ENCODE assay signal across 14 cellular contexts in the genomic region with DNA sequence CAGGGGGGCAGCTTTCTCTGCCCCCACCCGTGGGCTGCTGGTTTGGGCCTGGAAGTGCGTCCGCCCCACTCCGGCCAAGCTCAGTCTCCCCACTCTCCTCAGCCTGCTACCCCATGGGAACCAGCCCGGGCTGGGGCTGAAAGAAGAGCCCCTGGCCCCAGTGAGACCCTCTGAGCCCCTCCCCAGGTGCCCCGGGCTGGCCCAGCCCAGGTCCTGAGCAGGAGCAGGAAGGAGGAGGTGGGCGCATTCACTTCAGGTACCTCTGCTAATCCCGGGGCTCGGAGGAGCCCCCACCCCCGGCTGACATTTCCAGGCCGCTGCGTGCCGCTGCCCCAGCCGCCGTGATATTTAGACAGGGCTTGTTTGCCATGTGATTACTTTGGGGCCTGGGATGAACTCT. TPM values are rescaled to one million over a fixed set of nuclear protein-coding genes. Genes with fewer than 3 reads are reported as not detected.
DNase-seq lines count a peak whose midpoint lies in the region; ATAC-seq and TF ChIP-seq lines count a peak whose summit lies in the region.
"Had no signal": no experiment of that assay in that cellular context is flagged by ENCODE, and none has a peak within 500 bp of the region (broad histone marks: within the 10 kb centered on the region; RNA-seq: fewer than 3 reads in every experiment).

No MANE protein-coding gene starts in this region.

- H2BK12ac ChIP-seq in mesenchymal stem cell (ENCODE audit: low read length in 2 of 2), result no peak overlapping the region

- CTCF ChIA-PET in HCT116 (lab: Charles Lee), result no interaction called here

- H2AFZ ChIP-seq in HCT116 (ENCODE audit: low read depth, low read length, poor library complexity, severe bottlenecking), result peak overlapping the region; percentile 73
- H2AFZ ChIP-seq in mesenchymal stem cell (ENCODE audit: low read depth, low read length), result no peak overlapping the region

- H3K4me1 ChIP-seq in BLaER1 treated with 17β-estradiol and CSF1 and Interleukin-3, amounts not matched to agents 10 nM and 100 nM, result peaks cover 7 to 45% (median 34%) of the 10 kb centered on the region in 10 experiments; a peak in 17 of 20 replicates
- peaks cover 30 to 61% of the 10 kb centered on the region in 2 experiments for H3K4me1 ChIP-seq in HCT116 (ENCODE audit: control insufficient read depth in 1 of 2, insufficient read depth in 2 of 2, low read length in 2 of 2)
- peaks cover 43% of the 10 kb centered on the region for H3K4me1 ChIP-seq in RWPE2 (ENCODE audit: insufficient read depth, poor library complexity, severe bottlenecking)
- peaks cover 43% of the 10 kb centered on the region for H3K4me1 ChIP-seq in mesenchymal stem cell (ENCODE audit: control insufficient read depth, insufficient read depth, low read depth, low read length)

- RAD21 ChIA-PET in HCT116 (lab: Charles Lee; ENCODE audit: low non-redundant PET in 1 of 2, low total read pairs in 2 of 2, uncharacterized antibody in 2 of 2, unreplicated experiment in 2 of 2), result no interaction called here

- POLR2A ChIA-PET in HCT116 (lab: Charles Lee), result no interaction called here

- no peak overlapping the region for H2BK15ac ChIP-seq in mesenchymal stem cell (ENCODE audit: low read depth, poor library complexity, severe bottlenecking)

- H3K9me3 ChIP-seq in BLaER1 treated with 17β-estradiol and CSF1 and Interleukin-3, amounts not matched to agents 10 nM and 100 nM (replicated peaks in 1 of 11), result no peaks in the 10 kb centered on the region
- no peaks in the 10 kb centered on the region for H3K9me3 ChIP-seq in HCT116 (ENCODE audit: control insufficient read depth in 1 of 2, insufficient read depth in 1 of 2, low read depth in 1 of 2, low read length in 2 of 2)
- H3K9me3 ChIP-seq in RWPE2 (ENCODE audit: severe bottlenecking), result no peaks in the 10 kb centered on the region
- no peaks in the 10 kb centered on the region for H3K9me3 ChIP-seq in mesenchymal stem cell (ENCODE audit: control insufficient read depth, low read length)

- peaks cover 0 to 21% (median 12%) of the 10 kb centered on the region in 11 experiments; a peak in 14 of 22 replicates for H3K27me3 ChIP-seq in BLaER1 treated with 17β-estradiol and CSF1 and Interleukin-3, amounts not matched to agents 10 nM and 100 nM
- H3K27me3 ChIP-seq in HCT116 (ENCODE audit: insufficient read depth, low read length), result no peaks in the 10 kb centered on the region
- H3K27me3 ChIP-seq in RWPE2 (ENCODE audit: insufficient read depth, poor library complexity, severe bottlenecking), result no peaks in the 10 kb centered on the region
- H3K27me3 ChIP-seq in mesenchymal stem cell (ENCODE audit: control insufficient read depth in 1 of 2, insufficient read depth in 1 of 2, low read length in 2 of 2), result peaks cover 5 to 76% of the 10 kb centered on the region in 2 experiments

- ATAC-seq in HCT116 (no peak), RWPE2 (ENCODE audit: low read depth) (no peak), left lobe of liver (no peak)

- H3K23ac ChIP-seq in mesenchymal stem cell (ENCODE audit: low read length in 2 of 2), result no peak overlapping the region

- no peak overlapping the region for H2BK5ac ChIP-seq in mesenchymal stem cell (ENCODE audit: low read depth, low read length, poor library complexity, severe bottlenecking)

- no peak overlapping the region for H2BK120ac ChIP-seq in mesenchymal stem cell (ENCODE audit: low read depth, low read length)

- H4K20me1 ChIP-seq in BLaER1 treated with 17β-estradiol and CSF1 and Interleukin-3, amounts not matched to agents 10 nM and 100 nM, result peaks cover 0 to 10% (median 0%) of the 10 kb centered on the region in 11 experiments; a peak in 5 of 22 replicates
- no peaks in the 10 kb centered on the region for H4K20me1 ChIP-seq in HCT116 (ENCODE audit: insufficient read depth)

- H3K27ac ChIP-seq in BLaER1 treated with 17β-estradiol and CSF1 and Interleukin-3, amounts not matched to agents 10 nM and 100 nM, result no peak overlapping the region
- H3K27ac ChIP-seq in HCT116 (ENCODE audit: low read depth, low read length) (peak overlapping the region; percentile 12; the same call in 1 of the 2 replicates), RWPE2 (ENCODE audit: poor library complexity, severe bottlenecking) (peak overlapping the region; percentile 98), mesenchymal stem cell (ENCODE audit: low read length, poor library complexity, severe bottlenecking) (no peak overlapping the region), caudate nucleus (ENCODE audit: low read depth, low read length) (no peak overlapping the region)

- H3K79me1 ChIP-seq in mesenchymal stem cell (replicated peaks; ENCODE audit: low read length, poor library complexity, severe bottlenecking), result no peaks in the 10 kb centered on the region

- no peak overlapping the region for H3K18ac ChIP-seq in mesenchymal stem cell (ENCODE audit: low read depth in 1 of 2, low read length in 2 of 2)

- no TSS peak for BruUV-seq in HCT116 (replicated peaks; lab: Mats Ljungman, UMichigan)

- no peaks in the 10 kb centered on the region for H3K79me2 ChIP-seq in HCT116 (ENCODE audit: insufficient read depth, low read length)

- no peak overlapping the region for H3K4ac ChIP-seq in mesenchymal stem cell (ENCODE audit: low read depth in 1 of 2, low read length in 2 of 2)

- peak overlapping the region in 9 of 11 experiments; percentile 45 to 92 (median 75); a peak in 18 of 22 replicates for H3K4me2 ChIP-seq in BLaER1 treated with 17β-estradiol and CSF1 and Interleukin-3, amounts not matched to agents 10 nM and 100 nM
- peak overlapping the region; percentile 90 for H3K4me2 ChIP-seq in HCT116 (ENCODE audit: low read length)
- H3K4me2 ChIP-seq in mesenchymal stem cell (ENCODE audit: low read length, poor library complexity, severe bottlenecking), result no peak overlapping the region

- peak overlapping the region in 3 of 11 experiments; percentile 26 to 37 (median 27); a peak in 4 of 22 replicates for H3K9ac ChIP-seq in BLaER1 treated with 17β-estradiol and CSF1 and Interleukin-3, amounts not matched to agents 10 nM and 100 nM
- H3K9ac ChIP-seq in HCT116 (ENCODE audit: low read length), result peak overlapping the region; percentile 65
- H3K9ac ChIP-seq in mesenchymal stem cell (ENCODE audit: low read length), result no peak overlapping the region

- no peak overlapping the region for H4K8ac ChIP-seq in mesenchymal stem cell (ENCODE audit: low read length)

- intact Hi-C loops in HCT116 (cut with micrococcal nuclease), result loop anchor here (5.0 kb wide), 1 partner anchor 222 kb away; a partner anchor contains a TSS

- no peak for TF ChIP-seq RAD21 in HCT116 (IDR thresholded peaks at IDR 0.05; ENCODE audit: low read depth)

- TF ChIP-seq POLR2A in HCT116 (IDR thresholded peaks at IDR 0.05; ENCODE audit: borderline replicate concordance, extremely low read depth, insufficient read depth, insufficient read length), result no peak

- no peaks in the 10 kb centered on the region for H3K9me2 ChIP-seq in HCT116 (ENCODE audit: insufficient read depth)

- no peak for TF ChIP-seq CTCF in HCT116 (IDR thresholded peaks at IDR 0.05 in 2 of 3, conservative IDR thresholded peaks at IDR 0.05 in 1 of 3; ENCODE audit: borderline replicate concordance in 1 of 3, insufficient read depth in 1 of 3, low read depth in 2 of 3, low read length in 2 of 3)
- no peak for TF ChIP-seq CTCF in RWPE2 (IDR thresholded peaks at IDR 0.05; ENCODE audit: poor library complexity, severe bottlenecking)

- DNase-seq in HCT116 (ENCODE audit: low read depth, low spot score) (no peak), RWPE2 (ENCODE audit: low spot score) (no peak), mesenchymal stem cell (no peak), caudate nucleus (lab: John Stamatoyannopoulos, UW) (no peak), NCI-H748 treated with DMSO at 0.1 percent for 48 hours (lab: John Stamatoyannopoulos, UW) (no peak), left lobe of liver (ENCODE audit: low spot score) (no peak)
- DNase-seq: Calu3; CD4-positive, CD25-positive, alpha-beta regulatory T cell; DMS 273 treated with DMSO at 0.1 percent for 48 hours had no signal

- H3K14ac ChIP-seq in mesenchymal stem cell (ENCODE audit: low read length in 2 of 2), result no peak overlapping the region

- peak overlapping the region; percentile 41 for H2AK5ac ChIP-seq in mesenchymal stem cell (ENCODE audit: low read length, severe bottlenecking)

- H3K4me3 ChIP-seq in BLaER1 treated with 17β-estradiol and CSF1 and Interleukin-3, amounts not matched to agents 10 nM and 100 nM, result no peak overlapping the region
- H3K4me3 ChIP-seq in HCT116 (replicated peaks in 1 of 2; ENCODE audit: low read depth in 1 of 2, low read length in 2 of 2), result peak overlapping the region; percentile 17 to 45; a peak in 3 of 4 replicates
- H3K4me3 ChIP-seq in RWPE2 (ENCODE audit: severe bottlenecking), result no peak overlapping the region
- H3K4me3 ChIP-seq in mesenchymal stem cell (ENCODE audit: insufficient read depth in 1 of 2, low read depth in 1 of 2, low read length in 2 of 2), result no peak overlapping the region

- WGBS in mesenchymal stem cell, result 91% methylated on average over 15 of the region's 15 CpGs

- no peaks in the 10 kb centered on the region for H3K36me3 ChIP-seq in BLaER1 treated with 17β-estradiol and CSF1 and Interleukin-3, amounts not matched to agents 10 nM and 100 nM
- H3K36me3 ChIP-seq in HCT116 (ENCODE audit: control insufficient read depth in 1 of 2, insufficient read depth in 2 of 2, low read length in 2 of 2), result no peaks in the 10 kb centered on the region
- H3K36me3 ChIP-seq in RWPE2 (ENCODE audit: low read depth), result no peaks in the 10 kb centered on the region
- H3K36me3 ChIP-seq in mesenchymal stem cell (ENCODE audit: control insufficient read depth in 1 of 2, insufficient read depth in 2 of 2, low read depth in 1 of 2, low read length in 2 of 2), result no peaks in the 10 kb centered on the region

- H4K91ac ChIP-seq in mesenchymal stem cell (ENCODE audit: low read length), result no peak overlapping the region

TF ChIP-seq in HCT116, 20 proteins besides CTCF, POLR2A, EP300 and RAD21 (continues in another document):
- no peak for TF ChIP-seq YY1 (IDR thresholded peaks at IDR 0.05; ENCODE audit: extremely low read depth, insufficient replicate concordance, low read depth, low read length)
- no peak for TF ChIP-seq EGR1 (IDR thresholded peaks at IDR 0.05; ENCODE audit: low read depth)
- no peak for TF ChIP-seq POLR2AphosphoS5 (IDR thresholded peaks at IDR 0.05; ENCODE audit: low read depth, low read length)
- TF ChIP-seq FOSL1 (IDR thresholded peaks at IDR 0.05; ENCODE audit: low read depth), result no peak
- TF ChIP-seq ZNF274 (IDR thresholded peaks at IDR 0.05; ENCODE audit: low read depth, low read length), result no peak

RNA-seq across cellular contexts. Expression of a gene that starts 8.7 kb away (rescaled TPM):
- total RNA-seq in HCT116 (2021; ENCODE audit: unreplicated experiment) (not detected), left lobe of liver (not detected)
- polyA plus RNA-seq in HCT116 (2012), result 0.31 TPM in 1 of 2 replicates, not detected in the other
- polyA plus RNA-seq in mesenchymal stem cell (2013, experiment 1 of 2), result not detected
- polyA plus RNA-seq in mesenchymal stem cell (2013, experiment 2 of 2), result not detected
- total RNA-seq: A673; Calu3; CD4-positive, CD25-positive, alpha-beta regulatory T cell; Daoy; H1 had no signal
- polyA plus RNA-seq: BJ; CD4-positive, CD25-positive, alpha-beta regulatory T cell had no signal

RNA-seq across cellular contexts. Expression of a gene that starts 19.3 kb away (rescaled TPM):
- 0.44 TPM for total RNA-seq in HCT116 (2021; ENCODE audit: unreplicated experiment)
- not detected in 2 replicates for polyA plus RNA-seq in HCT116 (2012)
- not detected for polyA plus RNA-seq in mesenchymal stem cell (2013, experiment 1 of 2)
- not detected for polyA plus RNA-seq in mesenchymal stem cell (2013, experiment 2 of 2)
- not detected for total RNA-seq in left lobe of liver
- total RNA-seq: A673; Calu3; CD4-positive, CD25-positive, alpha-beta regulatory T cell; Daoy; H1 had no signal
- polyA plus RNA-seq: BJ; CD4-positive, CD25-positive, alpha-beta regulatory T cell; H1 had no signal

RNA-seq across cellular contexts. Expression of a gene that starts 41.2 kb away (rescaled TPM):
- total RNA-seq in HCT116 (2021; ENCODE audit: unreplicated experiment) (17.9 TPM), left lobe of liver (254 TPM)
- 12.4 and 15.4 TPM in 2 replicates for polyA plus RNA-seq in HCT116 (2012)
- 374 TPM for polyA plus RNA-seq in mesenchymal stem cell (2013, experiment 1 of 2)
- polyA plus RNA-seq in mesenchymal stem cell (2013, experiment 2 of 2), result 355 TPM
- polyA plus RNA-seq: CD4-positive, CD25-positive, alpha-beta regulatory T cell had no signal

Comparison
In these comparisons a context has a peak if more than half of its experiments do, and no peak if none do; other contexts are left out.
1. H3K27ac ChIP-seq: peak in HCT116 (single experiment) and RWPE2 (single experiment); none in BLaER1 treated with 17β-estradiol and CSF1 and Interleukin-3, amounts not matched to agents 10 nM and 100 nM (0 of 11), mesenchymal stem cell (single experiment) and caudate nucleus (single experiment).
2. H3K4me3 ChIP-seq: peak in HCT116 (2 of 2); none in BLaER1 treated with 17β-estradiol and CSF1 and Interleukin-3, amounts not matched to agents 10 nM and 100 nM (0 of 10), RWPE2 (single experiment) and mesenchymal stem cell (0 of 2).
3. RNA of a gene that starts 41.2 kb away (total RNA-seq): 254 TPM in left lobe of liver (single experiment); 17.9 TPM in HCT116 (single experiment); every median in the first group is over 10 times any median in the second.